24 cellular contexts compared by ENCODE assay signal in the genomic region with DNA sequence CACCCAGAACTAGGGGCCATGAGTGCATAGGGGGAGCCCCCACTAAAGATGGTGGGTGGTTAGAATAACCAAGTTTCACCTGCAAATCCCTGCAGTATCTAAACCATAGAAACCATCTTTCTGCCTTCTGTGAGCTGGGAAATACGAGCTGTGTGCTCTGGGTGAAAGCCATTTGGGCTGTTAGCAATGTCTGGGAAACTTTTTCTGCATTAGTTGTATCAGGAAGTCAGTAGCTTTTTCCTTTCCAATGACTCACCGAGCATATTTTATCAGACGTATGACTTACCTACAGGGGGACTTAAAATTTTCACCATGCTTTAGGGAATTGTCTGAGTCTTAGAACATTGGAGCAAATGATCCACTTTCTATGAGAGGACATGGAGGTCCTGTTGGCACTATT.
"Had no signal": no experiment of that assay in that cellular context is flagged by ENCODE, and none has a peak within 500 bp of the region (broad histone marks: within the 10 kb centered on the region; RNA-seq: fewer than 3 reads in every experiment).

No MANE protein-coding gene starts in this region.

- H3K9me3 Mint-ChIP-seq: activated naive CD4-positive, alpha-beta T cell treated with anti-CD3 and anti-CD28 coated beads, Interleukin-2, amount 50 U/mL, for 24 hours; T-helper 2 cell treated with Interferon-gamma antibody and Interleukin-4, amounts not matched to agents 5 μg/mL and 100 μg/mL, for 36 hours had no signal

- ATAC-seq: activated CD4-positive, CD25-positive, alpha-beta regulatory T cell treated with anti-CD3 and anti-CD28 coated beads, Interleukin-2, amount 50 U/mL, for 24 hours; activated CD8-positive, alpha-beta T cell treated with anti-CD3 and anti-CD28 coated beads, Interleukin-2, amount 10 ng/mL, durations not matched to agents 7 days and 5 days; SK-N-SH treated with all-trans-retinoic acid at 6 μM for 48 hours had no signal

- H3K9me3 ChIP-seq: Peyer's patch, SJSA1 had no signal

- DNase-seq: activated CD4-positive, alpha-beta T cell treated with anti-CD3 and anti-CD28 coated beads for 4 hours; activated CD4-positive, alpha-beta T cell treated with anti-CD3 and anti-CD28 coated beads, Interleukin-2, amount 50 U/mL, for 4 hours; activated CD8-positive, alpha-beta memory T cell treated with anti-CD3 and anti-CD28 coated beads, Interleukin-2, amount 50 U/mL, for 48 hours; activated CD8-positive, alpha-beta T cell treated with anti-CD3 and anti-CD28 coated beads, Interleukin-2, amount 10 ng/mL, durations not matched to agents 7 days and 5 days; activated effector memory CD4-positive, alpha-beta T cell treated with Interleukin-2 at 50 U/mL for 16 hours; activated naive CD4-positive, alpha-beta T cell; activated T-cell treated with anti-CD3 and anti-CD28 coated beads, Interleukin-2, amount 50 U/mL, for 1 hour; aorta; brain microvascular endothelial cell; NCI-H1105 treated with DMSO at 0.1 percent for 48 hours; NCI-H1436 treated with DMSO at 0.1 percent for 48 hours; NCI-H187; NCI-H2081; NCI-H510A treated with DMSO at 0.1 percent for 48 hours; NCI-H69; NK-92 treated with Interleukin-12 subunit alpha and Interleukin-12 subunit beta, amount 100 ng/mL, for 24 hours; Peyer's patch; SHP77; SW 1271 had no signal

- H3K4me3 ChIP-seq: Peyer's patch, SJSA1 had no signal

- H3K4me1 Mint-ChIP-seq: activated naive CD4-positive, alpha-beta T cell treated with anti-CD3 and anti-CD28 coated beads, Interleukin-2, amount 50 U/mL, for 24 hours had no signal

- H3K4me3 Mint-ChIP-seq: activated CD8-positive, alpha-beta T cell treated with anti-CD3 and anti-CD28 coated beads, Interleukin-2, amount 10 ng/mL, durations not matched to agents 7 days and 5 days; activated naive CD4-positive, alpha-beta T cell treated with anti-CD3 and anti-CD28 coated beads, Interleukin-2, amount 50 U/mL, for 24 hours; T-helper 2 cell treated with Interferon-gamma antibody and Interleukin-4, amounts not matched to agents 5 μg/mL and 100 μg/mL, for 36 hours had no signal

- H3K36me3 Mint-ChIP-seq: activated naive CD4-positive, alpha-beta T cell treated with anti-CD3 and anti-CD28 coated beads, Interleukin-2, amount 50 U/mL, for 24 hours had no signal

- H3K36me3 ChIP-seq: brain microvascular endothelial cell, Peyer's patch, SJSA1 had no signal

- H3K4me1 ChIP-seq: Peyer's patch, SJSA1 had no signal

- H3K27ac ChIP-seq: brain microvascular endothelial cell, Peyer's patch, SJSA1 had no signal

- H3K27me3 ChIP-seq: brain microvascular endothelial cell, Peyer's patch, SJSA1 had no signal

- H3K27ac Mint-ChIP-seq: activated CD8-positive, alpha-beta T cell treated with anti-CD3 and anti-CD28 coated beads, Interleukin-2, amount 10 ng/mL, durations not matched to agents 7 days and 5 days; activated naive CD4-positive, alpha-beta T cell treated with anti-CD3 and anti-CD28 coated beads, Interleukin-2, amount 50 U/mL, for 24 hours; T-helper 2 cell treated with Interferon-gamma antibody and Interleukin-4, amounts not matched to agents 5 μg/mL and 100 μg/mL, for 36 hours had no signal
